Comparison of ENCODE assay signal across 1 cellular context in genomic region chr10:132325969-132326889, GRCh38.
TF ChIP-seq lines count a peak whose summit lies in the region.

No MANE protein-coding gene starts in this region.

TF ChIP-seq in GM23338, 12 proteins besides CTCF, POLR2A, EP300 and RAD21 (continued from another document):
- TF ChIP-seq REST (IDR thresholded peaks at IDR 0.05; ENCODE audit: unreplicated experiment) (no peak), ETS1 (IDR thresholded peaks at IDR 0.05) (no peak), CREB1 (CRISPR knock-in tag; IDR thresholded peaks at IDR 0.05; ENCODE audit: low read depth) (no peak), ZNF331 (CRISPR knock-in tag; IDR thresholded peaks at IDR 0.05; ENCODE audit: low read depth) (no peak), POLR2AphosphoS5 (IDR thresholded peaks at IDR 0.05; ENCODE audit: low read depth) (no peak), EZH2phosphoT487 (IDR thresholded peaks at IDR 0.05; ENCODE audit: unreplicated experiment) (no peak)
- TF ChIP-seq, protein P1, sequence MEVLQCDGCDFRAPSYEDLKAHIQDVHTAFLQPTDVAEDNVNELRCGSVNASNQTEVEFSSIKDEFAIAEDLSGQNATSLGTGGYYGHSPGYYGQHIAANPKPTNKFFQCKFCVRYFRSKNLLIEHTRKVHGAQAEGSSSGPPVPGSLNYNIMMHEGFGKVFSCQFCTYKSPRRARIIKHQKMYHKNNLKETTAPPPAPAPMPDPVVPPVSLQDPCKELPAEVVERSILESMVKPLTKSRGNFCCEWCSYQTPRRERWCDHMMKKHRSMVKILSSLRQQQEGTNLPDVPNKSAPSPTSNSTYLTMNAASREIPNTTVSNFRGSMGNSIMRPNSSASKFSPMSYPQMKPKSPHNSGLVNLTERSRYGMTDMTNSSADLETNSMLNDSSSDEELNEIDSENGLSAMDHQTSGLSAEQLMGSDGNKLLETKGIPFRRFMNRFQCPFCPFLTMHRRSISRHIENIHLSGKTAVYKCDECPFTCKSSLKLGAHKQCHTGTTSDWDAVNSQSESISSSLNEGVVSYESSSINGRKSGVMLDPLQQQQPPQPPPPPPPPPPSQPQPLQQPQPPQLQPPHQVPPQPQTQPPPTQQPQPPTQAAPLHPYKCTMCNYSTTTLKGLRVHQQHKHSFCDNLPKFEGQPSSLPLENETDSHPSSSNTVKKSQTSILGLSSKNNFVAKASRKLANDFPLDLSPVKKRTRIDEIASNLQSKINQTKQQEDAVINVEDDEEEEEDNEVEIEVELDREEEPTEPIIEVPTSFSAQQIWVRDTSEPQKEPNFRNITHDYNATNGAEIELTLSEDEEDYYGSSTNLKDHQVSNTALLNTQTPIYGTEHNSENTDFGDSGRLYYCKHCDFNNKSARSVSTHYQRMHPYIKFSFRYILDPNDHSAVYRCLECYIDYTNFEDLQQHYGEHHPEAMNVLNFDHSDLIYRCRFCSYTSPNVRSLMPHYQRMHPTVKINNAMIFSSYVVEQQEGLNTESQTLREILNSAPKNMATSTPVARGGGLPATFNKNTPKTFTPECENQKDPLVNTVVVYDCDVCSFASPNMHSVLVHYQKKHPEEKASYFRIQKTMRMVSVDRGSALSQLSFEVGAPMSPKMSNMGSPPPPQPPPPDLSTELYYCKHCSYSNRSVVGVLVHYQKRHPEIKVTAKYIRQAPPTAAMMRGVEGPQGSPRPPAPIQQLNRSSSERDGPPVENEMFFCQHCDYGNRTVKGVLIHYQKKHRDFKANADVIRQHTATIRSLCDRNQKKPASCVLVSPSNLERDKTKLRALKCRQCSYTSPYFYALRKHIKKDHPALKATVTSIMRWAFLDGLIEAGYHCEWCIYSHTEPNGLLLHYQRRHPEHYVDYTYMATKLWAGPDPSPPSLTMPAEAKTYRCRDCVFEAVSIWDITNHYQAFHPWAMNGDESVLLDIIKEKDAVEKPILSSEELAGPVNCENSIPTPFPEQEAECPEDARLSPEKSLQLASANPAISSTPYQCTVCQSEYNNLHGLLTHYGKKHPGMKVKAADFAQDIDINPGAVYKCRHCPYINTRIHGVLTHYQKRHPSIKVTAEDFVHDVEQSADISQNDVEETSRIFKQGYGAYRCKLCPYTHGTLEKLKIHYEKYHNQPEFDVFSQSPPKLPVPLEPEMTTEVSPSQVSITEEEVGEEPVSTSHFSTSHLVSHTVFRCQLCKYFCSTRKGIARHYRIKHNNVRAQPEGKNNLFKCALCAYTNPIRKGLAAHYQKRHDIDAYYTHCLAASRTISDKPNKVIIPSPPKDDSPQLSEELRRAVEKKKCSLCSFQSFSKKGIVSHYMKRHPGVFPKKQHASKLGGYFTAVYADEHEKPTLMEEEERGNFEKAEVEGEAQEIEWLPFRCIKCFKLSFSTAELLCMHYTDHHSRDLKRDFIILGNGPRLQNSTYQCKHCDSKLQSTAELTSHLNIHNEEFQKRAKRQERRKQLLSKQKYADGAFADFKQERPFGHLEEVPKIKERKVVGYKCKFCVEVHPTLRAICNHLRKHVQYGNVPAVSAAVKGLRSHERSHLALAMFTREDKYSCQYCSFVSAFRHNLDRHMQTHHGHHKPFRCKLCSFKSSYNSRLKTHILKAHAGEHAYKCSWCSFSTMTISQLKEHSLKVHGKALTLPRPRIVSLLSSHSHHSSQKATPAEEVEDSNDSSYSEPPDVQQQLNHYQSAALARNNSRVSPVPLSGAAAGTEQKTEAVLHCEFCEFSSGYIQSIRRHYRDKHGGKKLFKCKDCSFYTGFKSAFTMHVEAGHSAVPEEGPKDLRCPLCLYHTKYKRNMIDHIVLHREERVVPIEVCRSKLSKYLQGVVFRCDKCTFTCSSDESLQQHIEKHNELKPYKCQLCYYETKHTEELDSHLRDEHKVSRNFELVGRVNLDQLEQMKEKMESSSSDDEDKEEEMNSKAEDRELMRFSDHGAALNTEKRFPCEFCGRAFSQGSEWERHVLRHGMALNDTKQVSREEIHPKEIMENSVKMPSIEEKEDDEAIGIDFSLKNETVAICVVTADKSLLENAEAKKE (CRISPR knock-in tag; IDR thresholded peaks at IDR 0.05): no peak
TF ChIP-seq in GM23338: peak in this region for 0.
